In the genomic region with DNA sequence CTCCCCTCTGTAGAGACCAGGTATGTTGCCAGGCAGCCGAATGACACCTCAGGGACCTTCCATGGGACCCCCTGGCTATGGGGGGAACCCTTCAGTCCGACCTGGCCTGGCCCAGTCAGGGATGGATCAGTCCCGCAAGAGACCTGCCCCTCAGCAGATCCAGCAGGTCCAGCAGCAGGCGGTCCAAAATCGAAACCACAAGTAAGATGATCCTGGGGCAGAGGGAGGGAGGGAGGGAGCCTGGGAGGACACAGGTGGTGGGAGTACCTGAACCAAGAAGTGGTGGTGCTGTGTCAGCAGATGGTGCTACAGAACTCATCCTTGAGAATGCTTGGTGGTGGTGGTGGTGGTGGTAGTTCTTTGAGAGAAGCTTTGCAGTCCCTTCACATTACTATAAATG, we compare ENCODE assay signal across 1 cellular context.
TF ChIP-seq lines count a peak whose summit lies in the region.

No MANE protein-coding gene starts in this region.

TF ChIP-seq in HepG2, 621 proteins besides CTCF, POLR2A, EP300 and RAD21:
- TF ChIP-seq NR3C1 (CRISPR knock-in tag; IDR thresholded peaks at IDR 0.05) = no peak
- TF ChIP-seq MAFK (conservative IDR thresholded peaks at IDR 0.05 in 1 of 2, IDR thresholded peaks at IDR 0.05 in 1 of 2; ENCODE audit: low read length in 2 of 2) = peak; percentile 16 to 32; a peak in 2 of 4 replicates
- TF ChIP-seq, protein P1, sequence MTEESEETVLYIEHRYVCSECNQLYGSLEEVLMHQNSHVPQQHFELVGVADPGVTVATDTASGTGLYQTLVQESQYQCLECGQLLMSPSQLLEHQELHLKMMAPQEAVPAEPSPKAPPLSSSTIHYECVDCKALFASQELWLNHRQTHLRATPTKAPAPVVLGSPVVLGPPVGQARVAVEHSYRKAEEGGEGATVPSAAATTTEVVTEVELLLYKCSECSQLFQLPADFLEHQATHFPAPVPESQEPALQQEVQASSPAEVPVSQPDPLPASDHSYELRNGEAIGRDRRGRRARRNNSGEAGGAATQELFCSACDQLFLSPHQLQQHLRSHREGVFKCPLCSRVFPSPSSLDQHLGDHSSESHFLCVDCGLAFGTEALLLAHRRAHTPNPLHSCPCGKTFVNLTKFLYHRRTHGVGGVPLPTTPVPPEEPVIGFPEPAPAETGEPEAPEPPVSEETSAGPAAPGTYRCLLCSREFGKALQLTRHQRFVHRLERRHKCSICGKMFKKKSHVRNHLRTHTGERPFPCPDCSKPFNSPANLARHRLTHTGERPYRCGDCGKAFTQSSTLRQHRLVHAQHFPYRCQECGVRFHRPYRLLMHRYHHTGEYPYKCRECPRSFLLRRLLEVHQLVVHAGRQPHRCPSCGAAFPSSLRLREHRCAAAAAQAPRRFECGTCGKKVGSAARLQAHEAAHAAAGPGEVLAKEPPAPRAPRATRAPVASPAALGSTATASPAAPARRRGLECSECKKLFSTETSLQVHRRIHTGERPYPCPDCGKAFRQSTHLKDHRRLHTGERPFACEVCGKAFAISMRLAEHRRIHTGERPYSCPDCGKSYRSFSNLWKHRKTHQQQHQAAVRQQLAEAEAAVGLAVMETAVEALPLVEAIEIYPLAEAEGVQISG (CRISPR knock-in tag; IDR thresholded peaks at IDR 0.05) = 0 out of 2 replicates have a peak, but pooled peaks have one; percentile 23
